Comparison of ENCODE assay signal across 1 cellular context in genomic region chr12:26750531-26751171, GRCh38.
TF ChIP-seq lines count a peak whose summit lies in the region.

No MANE protein-coding gene starts in this region.

TF ChIP-seq in GM12878, 131 proteins besides CTCF, POLR2A, EP300 and RAD21 (continued from another document and continues in another):
- TF ChIP-seq TCF12 (IDR thresholded peaks at IDR 0.05; ENCODE audit: low read depth, low read length) (no peak), CBFB (IDR thresholded peaks at IDR 0.05; ENCODE audit: low read depth) (no peak), ZZZ3 (IDR thresholded peaks at IDR 0.05; ENCODE audit: control insufficient read depth, insufficient read length, low read depth) (no peak), ZSCAN29 (IDR thresholded peaks at IDR 0.05) (no peak), CREB1 (IDR thresholded peaks at IDR 0.05; ENCODE audit: low read depth) (peak; percentile 30; the same call in 1 of the 2 replicates), TBL1XR1 (IDR thresholded peaks at IDR 0.05; ENCODE audit: low read depth, low read length) (0 out of 2 replicates have a peak, but pooled peaks have one; percentile 45), MAX (IDR thresholded peaks at IDR 0.05; ENCODE audit: low read depth, low read length) (no peak), SMAD5 (IDR thresholded peaks at IDR 0.05; ENCODE audit: low read depth) (no peak), CHD2 (IDR thresholded peaks at IDR 0.05; ENCODE audit: borderline replicate concordance, low read depth, low read length) (no peak), SMC3 (IDR thresholded peaks at IDR 0.05; ENCODE audit: borderline replicate concordance, low read length) (no peak), E4F1 (IDR thresholded peaks at IDR 0.05; ENCODE audit: borderline replicate concordance, partially characterized antibody) (no peak), JUND (IDR thresholded peaks at IDR 0.05; ENCODE audit: low read depth, low read length) (no peak), HSF1 (IDR thresholded peaks at IDR 0.05; ENCODE audit: low read depth, low read length) (no peak), CBX3 (IDR thresholded peaks at IDR 0.05; ENCODE audit: borderline replicate concordance, low read depth) (no peak), ZBTB11 (CRISPR knock-in tag; IDR thresholded peaks at IDR 0.05) (no peak), MYC (IDR thresholded peaks at IDR 0.05; ENCODE audit: insufficient read depth, insufficient read length, insufficient replicate concordance, low read length, severe bottlenecking) (no peak), RELB (IDR thresholded peaks at IDR 0.05; ENCODE audit: low read depth) (no peak), MTA2 (IDR thresholded peaks at IDR 0.05; ENCODE audit: low read depth) (peak; percentile 33; the same call in 1 of the 2 replicates), SREBF1 (IDR thresholded peaks at IDR 0.05; ENCODE audit: low read length) (no peak), REST (IDR thresholded peaks at IDR 0.05; ENCODE audit: low read depth, low read length) (no peak), HCFC1 (IDR thresholded peaks at IDR 0.05; ENCODE audit: low read length) (no peak), ZNF592 (IDR thresholded peaks at IDR 0.05) (peak; percentile 10; the same call in 1 of the 2 replicates), FOS (IDR thresholded peaks at IDR 0.05; ENCODE audit: borderline replicate concordance, extremely low read depth, insufficient read length) (no peak), ZBED1 (IDR thresholded peaks at IDR 0.05; ENCODE audit: borderline replicate concordance) (peak; percentile 5; the same call in 1 of the 2 replicates), NR2C2 (IDR thresholded peaks at IDR 0.05; ENCODE audit: borderline replicate concordance, control insufficient read depth, insufficient read length, low read depth) (no peak), IKZF2 (IDR thresholded peaks at IDR 0.05) (peak in 1 of 2 experiments; percentile 27; a peak in 1 of 4 replicates), GATAD2B (conservative IDR thresholded peaks at IDR 0.05; ENCODE audit: low read depth) (0 out of 2 replicates have a peak, but pooled peaks have one; percentile 17), TCF3 (IDR thresholded peaks at IDR 0.05; ENCODE audit: borderline replicate concordance, insufficient read depth, low read depth, low read length) (no peak), RB1 (IDR thresholded peaks at IDR 0.05; ENCODE audit: borderline replicate concordance) (no peak), ATF3 (IDR thresholded peaks at IDR 0.05; ENCODE audit: borderline replicate concordance, extremely low read depth, low read depth, low read length) (no peak), KLF5 (IDR thresholded peaks at IDR 0.05; ENCODE audit: partially characterized antibody) (no peak), ZNF687 (IDR thresholded peaks at IDR 0.05) (no peak)
